In the genomic region with DNA sequence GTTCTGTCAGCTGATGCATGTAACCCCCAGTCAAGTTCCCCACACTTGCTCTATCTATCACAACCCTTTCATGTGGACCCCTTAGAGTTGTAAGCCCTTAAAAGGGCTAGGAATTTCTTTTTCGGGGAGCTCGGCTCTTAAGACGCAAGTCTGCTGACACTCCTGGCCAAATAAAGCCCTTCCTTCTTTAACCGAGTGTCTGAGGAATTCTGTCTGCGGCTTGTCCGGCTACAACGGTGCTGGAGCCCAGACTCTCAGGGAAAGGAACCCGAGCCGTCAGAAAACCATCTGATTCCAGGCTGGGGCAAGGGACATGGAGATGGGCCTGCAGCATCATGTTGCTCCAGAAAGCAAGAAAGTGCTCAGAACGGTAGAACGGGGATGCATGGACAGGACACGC, we compare ENCODE assay signal across 15 cellular contexts. TPM values are rescaled to one million over a fixed set of nuclear protein-coding genes. Genes with fewer than 3 reads are reported as not detected.
DNase-seq lines count a peak whose midpoint lies in the region; ATAC-seq and FAIRE-seq lines count a peak whose summit lies in the region.
"Had no signal": no experiment of that assay in that cellular context is flagged by ENCODE, and none has a peak within 500 bp of the region (broad histone marks: within the 10 kb centered on the region; RNA-seq: fewer than 3 reads in every experiment).

No MANE protein-coding gene starts in this region.

- no peak overlapping the region for H3K4ac ChIP-seq in mesendoderm (ENCODE audit: low read depth, low read length)

- no peak overlapping the region for H3K56ac ChIP-seq in mesendoderm (ENCODE audit: low read length)

- H2AK5ac ChIP-seq in mesendoderm (ENCODE audit: low read length), result no peak overlapping the region

- no peak overlapping the region for H3K18ac ChIP-seq in mesendoderm (ENCODE audit: low read length)

- H3K9me3 ChIP-seq in stomach smooth muscle (ENCODE audit: control insufficient read depth in 2 of 2, low read length in 2 of 2), result no peaks in the 10 kb centered on the region

- peak overlapping the region; percentile 58 to 74 for H3K4me3 ChIP-seq in stomach smooth muscle (ENCODE audit: low read length in 2 of 2)
- no peak overlapping the region for H3K4me3 ChIP-seq in mesendoderm (ENCODE audit: low read length)

- H3K4me3 Mint-ChIP-seq in activated CD4-positive, alpha-beta T cell treated with anti-CD3 and anti-CD28 coated beads, Interleukin-2, amount 10 ng/mL, durations not matched to agents 24 days and 14 days, result no peak overlapping the region
- peak overlapping the region; percentile 9 for H3K4me3 Mint-ChIP-seq in activated T-helper 17 cell treated with anti-CD3 and anti-CD28 coated beads, Interleukin-2, amount 50 U/mL, for 72 hours
- H3K4me3 Mint-ChIP-seq in immature natural killer cell, result peak overlapping the region in 2 of 5 donors; percentile 25 to 27

- no peak overlapping the region for H4K8ac ChIP-seq in mesendoderm (ENCODE audit: low read depth, low read length)

- H3K4me1 ChIP-seq in stomach smooth muscle (ENCODE audit: control insufficient read depth, insufficient read depth, low read length), result peaks cover 46% of the 10 kb centered on the region
- H3K4me1 ChIP-seq in mesendoderm (ENCODE audit: control insufficient read depth, low read depth, low read length), result no peaks in the 10 kb centered on the region

- H3K36me3 ChIP-seq in stomach smooth muscle (ENCODE audit: control insufficient read depth in 2 of 2, insufficient read depth in 2 of 2, low read length in 2 of 2), result no peaks in the 10 kb centered on the region
- H3K36me3 ChIP-seq in mesendoderm (ENCODE audit: control insufficient read depth, insufficient read depth, low read length), result no peaks in the 10 kb centered on the region

- WGBS in mesendoderm (ENCODE audit: extremely low coverage, insufficient coverage, low lambda C conversion rate), result no CpG with 5 or more reads among the region's 12 CpGs

- H3K4me1 Mint-ChIP-seq in activated CD4-positive, alpha-beta T cell treated with anti-CD3 and anti-CD28 coated beads, Interleukin-2, amount 10 ng/mL, durations not matched to agents 24 days and 14 days, result peaks cover 38% of the 10 kb centered on the region
- peaks cover 19% of the 10 kb centered on the region for H3K4me1 Mint-ChIP-seq in activated T-helper 17 cell treated with anti-CD3 and anti-CD28 coated beads, Interleukin-2, amount 50 U/mL, for 72 hours
- H3K4me1 Mint-ChIP-seq in immature natural killer cell, result peaks cover 55 to 63% of the 10 kb centered on the region in 2 donors

- no peak overlapping the region for H4K5ac ChIP-seq in mesendoderm (ENCODE audit: low read length)

- no peak overlapping the region for H2BK5ac ChIP-seq in mesendoderm (ENCODE audit: low read length)

- no peak for DNase-seq in activated CD4-positive, alpha-beta T cell treated with anti-CD3 and anti-CD28 coated beads, Interleukin-2, amount 10 ng/mL, durations not matched to agents 24 days and 14 days
- no peak for DNase-seq in activated CD4-positive, alpha-beta T cell treated with anti-CD3 and anti-CD28 coated beads, Interleukin-2, amount 50 U/mL, for 48 hours
- DNase-seq in immature natural killer cell (no peak), frontal cortex (ENCODE audit: low spot score in 2 of 2) (no peak), mesendoderm (no peak)
- DNase-seq: activated gamma-delta T cell; central memory CD4-positive, alpha-beta T cell; DMS 273 treated with DMSO at 0.1 percent for 48 hours; MM.1S; NCI-H774; stimulated activated CD4-positive, alpha-beta T cell treated with anti-CD3 and anti-CD28 coated beads, Interleukin-15, amount 100 ng/mL, for 24 hours; T-helper 9 cell had no signal

- no peak overlapping the region for H2BK15ac ChIP-seq in mesendoderm (replicated peaks; ENCODE audit: low read depth)

- H3K4me2 ChIP-seq in mesendoderm (ENCODE audit: low read length), result no peak overlapping the region

- H3K36me3 Mint-ChIP-seq in activated CD4-positive, alpha-beta T cell treated with anti-CD3 and anti-CD28 coated beads, Interleukin-2, amount 10 ng/mL, durations not matched to agents 24 days and 14 days (ENCODE audit: low read depth), result peaks cover 41% of the 10 kb centered on the region
- H3K36me3 Mint-ChIP-seq in activated T-helper 17 cell treated with anti-CD3 and anti-CD28 coated beads, Interleukin-2, amount 50 U/mL, for 72 hours (ENCODE audit: low read depth), result peaks cover 82% of the 10 kb centered on the region
- H3K36me3 Mint-ChIP-seq in immature natural killer cell, result peaks cover 10 to 31% (median 19%) of the 10 kb centered on the region in 3 donors

- H3K79me1 ChIP-seq in mesendoderm (ENCODE audit: low read length), result no peaks in the 10 kb centered on the region

- H3K27me3 Mint-ChIP-seq in activated CD4-positive, alpha-beta T cell treated with anti-CD3 and anti-CD28 coated beads, Interleukin-2, amount 10 ng/mL, durations not matched to agents 24 days and 14 days, result no peaks in the 10 kb centered on the region
- no peaks in the 10 kb centered on the region for H3K27me3 Mint-ChIP-seq in activated T-helper 17 cell treated with anti-CD3 and anti-CD28 coated beads, Interleukin-2, amount 50 U/mL, for 72 hours
- peaks cover 0 to 17% (median 3%) of the 10 kb centered on the region in 3 donors for H3K27me3 Mint-ChIP-seq in immature natural killer cell (ENCODE audit: low read depth in 3 of 3)

- H3K9ac ChIP-seq in stomach smooth muscle (ENCODE audit: low read length in 2 of 2) (peak overlapping the region; percentile 21 to 80), mesendoderm (ENCODE audit: low read length) (no peak overlapping the region)

- H3K27ac ChIP-seq in stomach smooth muscle (ENCODE audit: low read length) (peak overlapping the region; percentile 41), mesendoderm (ENCODE audit: low read depth, low read length) (no peak overlapping the region)

- no peak for ATAC-seq in activated T-helper 17 cell treated with anti-CD3 and anti-CD28 coated beads, Interleukin-2, amount 50 U/mL, for 72 hours (replicated peaks)
- no peak for ATAC-seq in GM21526 (IDR thresholded peaks at IDR 0.05; ENCODE audit: low FRiP score, unreplicated experiment)

- no peak overlapping the region for H3K23ac ChIP-seq in mesendoderm (ENCODE audit: low read length)

- FAIRE-seq in frontal cortex (lab: Jason Lieb, UNC), result no peak

- H3K27me3 ChIP-seq in stomach smooth muscle (ENCODE audit: control insufficient read depth in 1 of 2, insufficient read depth in 2 of 2, low read length in 2 of 2) (no peaks in the 10 kb centered on the region), mesendoderm (ENCODE audit: insufficient read depth, low read length, poor library complexity) (peaks cover 3% of the 10 kb centered on the region)

- H2BK120ac ChIP-seq in mesendoderm (ENCODE audit: low read depth, low read length), result no peak overlapping the region

- peak overlapping the region; percentile 46 for H3K27ac Mint-ChIP-seq in activated CD4-positive, alpha-beta T cell treated with anti-CD3 and anti-CD28 coated beads, Interleukin-2, amount 10 ng/mL, durations not matched to agents 24 days and 14 days
- H3K27ac Mint-ChIP-seq in activated T-helper 17 cell treated with anti-CD3 and anti-CD28 coated beads, Interleukin-2, amount 50 U/mL, for 72 hours, result no peak overlapping the region
- peak overlapping the region; percentile 45 to 84 (median 76) for H3K27ac Mint-ChIP-seq in immature natural killer cell

- no peaks in the 10 kb centered on the region for H3K79me2 ChIP-seq in mesendoderm (ENCODE audit: control insufficient read depth, insufficient read depth, low read length)

- H3K9me3 Mint-ChIP-seq in activated CD4-positive, alpha-beta T cell treated with anti-CD3 and anti-CD28 coated beads, Interleukin-2, amount 10 ng/mL, durations not matched to agents 24 days and 14 days, result no peaks in the 10 kb centered on the region
- H3K9me3 Mint-ChIP-seq in activated T-helper 17 cell treated with anti-CD3 and anti-CD28 coated beads, Interleukin-2, amount 50 U/mL, for 72 hours, result no peaks in the 10 kb centered on the region
- peaks cover 0 to 1% (median 0%) of the 10 kb centered on the region in 6 donors for H3K9me3 Mint-ChIP-seq in immature natural killer cell

- intact Hi-C loops in activated CD4-positive, alpha-beta T cell treated with anti-CD3 and anti-CD28 coated beads, Interleukin-2, amount 10 ng/mL, durations not matched to agents 24 days and 14 days (cut with micrococcal nuclease), result no loop called here

RNA-seq across cellular contexts. Expression of gene ITGB2, which starts 12.2 kb away (rescaled TPM):
- 265 and 266 TPM in 2 replicates for total RNA-seq in activated CD4-positive, alpha-beta T cell treated with anti-CD3 and anti-CD28 coated beads, Interleukin-2, amount 10 ng/mL, durations not matched to agents 24 days and 14 days
- 100 to 1,000 TPM; 240 to 302 TPM for total RNA-seq in activated T-helper 17 cell treated with anti-CD3 and anti-CD28 coated beads, Interleukin-2, amount 50 U/mL, for 72 hours
- polyA plus RNA-seq in immature natural killer cell, result 1,000 to 10,000 TPM; 1,416 to 2,161 (median 1,452) TPM
- 4.9 TPM for total RNA-seq in frontal cortex
- polyA plus RNA-seq in mesendoderm (2013, experiment 1 of 2), result 1.0 TPM
- 1.1 TPM for polyA plus RNA-seq in mesendoderm (2013, experiment 2 of 2)

RNA-seq across cellular contexts. Expression of gene SLX9, which starts 31.3 kb away (rescaled TPM):
- 74.6 and 80.8 TPM in 2 replicates for total RNA-seq in activated CD4-positive, alpha-beta T cell treated with anti-CD3 and anti-CD28 coated beads, Interleukin-2, amount 10 ng/mL, durations not matched to agents 24 days and 14 days
- total RNA-seq in activated T-helper 17 cell treated with anti-CD3 and anti-CD28 coated beads, Interleukin-2, amount 50 U/mL, for 72 hours, result 10 to 100 TPM; 28.6 to 56.7 TPM
- polyA plus RNA-seq in immature natural killer cell, result 10 to 100 TPM in 2 of 3 donors, 1 to 10 TPM in 1; 7.1 to 12.4 (median 11.3) TPM
- total RNA-seq in frontal cortex, result 7.3 TPM
- polyA plus RNA-seq in mesendoderm (2013, experiment 1 of 2), result 45.5 TPM
- polyA plus RNA-seq in mesendoderm (2013, experiment 2 of 2), result 43.5 TPM

RNA-seq across cellular contexts. Expression of gene PTTG1IP, which starts 35.0 kb away (rescaled TPM):
- 44.2 and 46.5 TPM in 2 replicates for total RNA-seq in activated CD4-positive, alpha-beta T cell treated with anti-CD3 and anti-CD28 coated beads, Interleukin-2, amount 10 ng/mL, durations not matched to agents 24 days and 14 days
- total RNA-seq in activated T-helper 17 cell treated with anti-CD3 and anti-CD28 coated beads, Interleukin-2, amount 50 U/mL, for 72 hours, result 10 to 100 TPM; 76.5 to 78.8 TPM
- 100 to 1,000 TPM in 1 of 3 donors, 10 to 100 TPM in 2; 67.7 to 103 (median 92.9) TPM for polyA plus RNA-seq in immature natural killer cell
- total RNA-seq in frontal cortex, result 72.2 TPM
- 106 TPM for polyA plus RNA-seq in mesendoderm (2013, experiment 1 of 2)
- polyA plus RNA-seq in mesendoderm (2013, experiment 2 of 2), result 104 TPM

Comparison
In these comparisons a context has a peak if more than half of its experiments do, and no peak if none do; other contexts are left out.
1. RNA of gene ITGB2, which starts 12.2 kb away (total RNA-seq): 240 to 302 TPM in activated T-helper 17 cell treated with anti-CD3 and anti-CD28 coated beads, Interleukin-2, amount 50 U/mL, for 72 hours and 265 to 266 TPM in activated CD4-positive, alpha-beta T cell treated with anti-CD3 and anti-CD28 coated beads, Interleukin-2, amount 10 ng/mL, durations not matched to agents 24 days and 14 days; 4.9 TPM in frontal cortex (single experiment); every median in the first group is over 10 times any median in the second.